In genomic region chr11:818396-819128, GRCh38 we compare ENCODE assay signal across 8 cellular contexts. TPM values are rescaled to one million over a fixed set of nuclear protein-coding genes. Genes with fewer than 3 reads are reported as not detected.
DNase-seq lines count a peak whose midpoint lies in the region; ATAC-seq and TF ChIP-seq lines count a peak whose summit lies in the region.

Gene PNPLA2 (plus strand): TSS chr11:818914. CDS start chr11:819719, 805 bp downstream.

- peak; percentile 84 for DNase-seq in AG10803 (ENCODE audit: low read depth)
- DNase-seq in HT-29 (ENCODE audit: low spot score), result peak; percentile 91
- no peak for DNase-seq in brain microvascular endothelial cell
- DNase-seq in kidney tubule cell (ENCODE audit: low spot score), result peak; percentile 90
- no peak for DNase-seq in NCI-H2171 (lab: John Stamatoyannopoulos, UW)
- DNase-seq in NCI-H69 (lab: John Stamatoyannopoulos, UW), result no peak

- H3K9me3 ChIP-seq in subcutaneous abdominal adipose tissue (ENCODE audit: control insufficient read depth in 5 of 5, low read length in 5 of 5), result no peaks in the 10 kb centered on the region

- peak within 1 kb of the TSS; percentile 79 for H3K27ac ChIP-seq in brain microvascular endothelial cell
- H3K27ac ChIP-seq in subcutaneous abdominal adipose tissue (ENCODE audit: low read depth, low read length), result peak within 1 kb of the TSS; percentile 97

- in situ Hi-C loops in brain microvascular endothelial cell (cut with HindIII; ENCODE audit: low pct_ligation_motif_present, low sequenced_read_pairs), result no loop called here

- H3K36me3 ChIP-seq in brain microvascular endothelial cell (replicated peaks) (peaks cover 13% of the 10 kb centered on the region), subcutaneous abdominal adipose tissue (ENCODE audit: control insufficient read depth in 5 of 5, insufficient read depth in 5 of 5, low read length in 5 of 5) (peaks cover 0 to 31% (median 25%) of the 10 kb centered on the region in 5 donors)

- ATAC-seq in GM21423 (IDR thresholded peaks at IDR 0.05; ENCODE audit: unreplicated experiment), result no peak

- no peak for TF ChIP-seq CTCF in AG10803 (conservative IDR thresholded peaks at IDR 0.05; ENCODE audit: low read length)
- no peak for TF ChIP-seq CTCF in brain microvascular endothelial cell (IDR thresholded peaks at IDR 0.05; ENCODE audit: low read depth, low read length, missing control alignments)

- peak within 1 kb of the TSS in 4 of 5 donors; percentile 84 to 99 (median 93) for H3K9ac ChIP-seq in subcutaneous abdominal adipose tissue (ENCODE audit: low read length in 5 of 5)

- H3K27me3 ChIP-seq in brain microvascular endothelial cell (replicated peaks) (no peaks in the 10 kb centered on the region), subcutaneous abdominal adipose tissue (ENCODE audit: control insufficient read depth in 5 of 5, insufficient read depth in 4 of 5, low read length in 5 of 5) (no peaks in the 10 kb centered on the region)

- H3K4me1 ChIP-seq in subcutaneous abdominal adipose tissue (ENCODE audit: control insufficient read depth in 5 of 5, insufficient read depth in 5 of 5, low read length in 5 of 5), result peaks cover 10 to 67% (median 65%) of the 10 kb centered on the region in 5 donors

- H3K4me3 ChIP-seq in AG10803 (ENCODE audit: low read length), result peak within 1 kb of the TSS; percentile 82
- H3K4me3 ChIP-seq in brain microvascular endothelial cell (ENCODE audit: low read depth, low read length), result peak within 1 kb of the TSS; percentile 52
- H3K4me3 ChIP-seq in subcutaneous abdominal adipose tissue (ENCODE audit: low read depth in 1 of 5, low read length in 5 of 5), result peak within 1 kb of the TSS; percentile 44 to 100 (median 89)

RNA-seq across cellular contexts. Expression of gene PNPLA2, which starts in this region (rescaled TPM):
- total RNA-seq in HT-29 (2014; rRNA removed; shearing (Covaris generic)), result 174 and 202 TPM in 2 replicates

Comparison
In these comparisons a context has a peak if more than half of its experiments do, and no peak if none do; other contexts are left out.
1. DNase-seq: peak in AG10803 (single experiment), HT-29 (single experiment) and kidney tubule cell (single experiment); none in brain microvascular endothelial cell (single experiment), NCI-H2171 (single experiment) and NCI-H69 (single experiment).
2. Peak in every context shown above with its lines, with median percentiles within 50 percentile points of each other: H3K4me3 ChIP-seq.